ENCODE assay signal across 12 cellular contexts in genomic region chr5:143248822-143249579, GRCh38.
A peak's percentile ranks its signal among the peaks of the same experiment; 100 is the strongest.
DNase-seq lines count a peak whose midpoint lies in the region; ATAC-seq and TF ChIP-seq lines count a peak whose summit lies in the region.
"Had no signal": no experiment of that assay in that cellular context is flagged by ENCODE, and none has a peak within 500 bp of the region (broad histone marks: within the 10 kb centered on the region; RNA-seq: fewer than 3 reads in every experiment).

No MANE protein-coding gene starts in this region.

- peak overlapping the region; percentile 65 for H2AFZ ChIP-seq in mesenchymal stem cell (ENCODE audit: low read depth, low read length)

- no peak overlapping the region for H3K23ac ChIP-seq in mesenchymal stem cell (ENCODE audit: low read length in 2 of 2)

- H3K9me3 ChIP-seq in mesenchymal stem cell (ENCODE audit: control insufficient read depth, low read length), result no peaks in the 10 kb centered on the region

- peak overlapping the region; percentile 80 to 87 for H2BK12ac ChIP-seq in mesenchymal stem cell (ENCODE audit: low read length in 2 of 2)

- H3K27ac Mint-ChIP-seq in nephron progenitor cell, result no peak overlapping the region
- H3K27ac Mint-ChIP-seq: activated CD4-positive, alpha-beta memory T cell treated with anti-CD3 and anti-CD28 coated beads, Interleukin-2, amount 10 ng/mL, durations not matched to agents 7 days and 5 days had no signal

- no peak for ATAC-seq in GM18517 (IDR thresholded peaks at IDR 0.05; ENCODE audit: unreplicated experiment)

- H3K14ac ChIP-seq in mesenchymal stem cell (ENCODE audit: low read length in 2 of 2), result peak overlapping the region in 1 of 2 experiments; percentile 4

- TF ChIP-seq CTCF in NB4 (IDR thresholded peaks at IDR 0.05; ENCODE audit: low read depth, low read length) (no peak), nephron progenitor cell (IDR thresholded peaks at IDR 0.05) (no peak)

- H3K4me1 ChIP-seq in mesenchymal stem cell (ENCODE audit: control insufficient read depth, insufficient read depth, low read depth, low read length), result peaks cover 12% of the 10 kb centered on the region

- H3K9me3 Mint-ChIP-seq in nephron progenitor cell, result peaks cover 15% of the 10 kb centered on the region

- no peak overlapping the region for H3K4me2 ChIP-seq in mesenchymal stem cell (ENCODE audit: low read length, poor library complexity, severe bottlenecking)

- H2AK5ac ChIP-seq in mesenchymal stem cell (ENCODE audit: low read length, severe bottlenecking), result peak overlapping the region; percentile 75

- H3K36me3 Mint-ChIP-seq in nephron progenitor cell (ENCODE audit: low read depth), result no peaks in the 10 kb centered on the region

- no peak for TF ChIP-seq POLR2A in NB4 (IDR thresholded peaks at IDR 0.05; ENCODE audit: extremely low read depth, insufficient read length)

- DNase-seq in AG20443 (ENCODE audit: low spot score) (peak; percentile 75), NB4 (ENCODE audit: low read depth) (peak; percentile 27), dermis blood vessel endothelial cell (peak; percentile 26), mesenchymal stem cell (peak; percentile 77), HuH-7 (ENCODE audit: low spot score) (no peak), nephron progenitor cell (no peak)
- no peak for DNase-seq in activated T-cell treated with anti-CD3 and anti-CD28 coated beads, Interleukin-2, amount 50 U/mL, for 1 hour
- DNase-seq: activated CD4-positive, alpha-beta memory T cell treated with anti-CD3 and anti-CD28 coated beads, Interleukin-2, amount 10 ng/mL, durations not matched to agents 7 days and 5 days; NCI-H187; occipital lobe had no signal

- no peaks in the 10 kb centered on the region for H3K79me1 ChIP-seq in mesenchymal stem cell (replicated peaks; ENCODE audit: low read length, poor library complexity, severe bottlenecking)

- no peak overlapping the region for H2BK15ac ChIP-seq in mesenchymal stem cell (ENCODE audit: low read depth, poor library complexity, severe bottlenecking)

- H3K36me3 ChIP-seq in mesenchymal stem cell (ENCODE audit: control insufficient read depth in 1 of 2, insufficient read depth in 2 of 2, low read depth in 1 of 2, low read length in 2 of 2), result no peaks in the 10 kb centered on the region
- H3K36me3 ChIP-seq: cardiac muscle cell had no signal

- peak overlapping the region; percentile 70 for H4K8ac ChIP-seq in mesenchymal stem cell (ENCODE audit: low read length)

- H3K18ac ChIP-seq in mesenchymal stem cell (ENCODE audit: low read depth in 1 of 2, low read length in 2 of 2), result peak overlapping the region; percentile 8 to 93

- H3K4me3 ChIP-seq in NB4 (ENCODE audit: low read depth, low read length) (no peak overlapping the region), mesenchymal stem cell (ENCODE audit: insufficient read depth in 1 of 2, low read depth in 1 of 2, low read length in 2 of 2) (no peak overlapping the region)
- H3K4me3 ChIP-seq: cardiac muscle cell had no signal

- peaks cover 9% of the 10 kb centered on the region for H3K27me3 Mint-ChIP-seq in nephron progenitor cell (ENCODE audit: low read depth, poor library complexity)

- H2BK120ac ChIP-seq in mesenchymal stem cell (ENCODE audit: low read depth, low read length), result no peak overlapping the region

- peak overlapping the region; percentile 92 for H4K91ac ChIP-seq in mesenchymal stem cell (ENCODE audit: low read length)

- peak overlapping the region; percentile 21 for H3K27ac ChIP-seq in mesenchymal stem cell (ENCODE audit: low read length, poor library complexity, severe bottlenecking)
- H3K27ac ChIP-seq: cardiac muscle cell had no signal

- 88% methylated on average over 3 of the region's 3 CpGs for WGBS in mesenchymal stem cell

- peaks cover 14% of the 10 kb centered on the region for H3K4me1 Mint-ChIP-seq in nephron progenitor cell
- H3K4me1 Mint-ChIP-seq: activated CD4-positive, alpha-beta memory T cell treated with anti-CD3 and anti-CD28 coated beads, Interleukin-2, amount 10 ng/mL, durations not matched to agents 7 days and 5 days had no signal

- no peaks in the 10 kb centered on the region for H3K27me3 ChIP-seq in mesenchymal stem cell (ENCODE audit: control insufficient read depth in 1 of 2, insufficient read depth in 1 of 2, low read length in 2 of 2)
- H3K27me3 ChIP-seq: cardiac muscle cell had no signal

- H3K4ac ChIP-seq in mesenchymal stem cell (ENCODE audit: low read depth in 1 of 2, low read length in 2 of 2), result peak overlapping the region; percentile 40 to 86

- H3K4me3 Mint-ChIP-seq in nephron progenitor cell, result no peak overlapping the region
- H3K4me3 Mint-ChIP-seq: activated CD4-positive, alpha-beta memory T cell treated with anti-CD3 and anti-CD28 coated beads, Interleukin-2, amount 10 ng/mL, durations not matched to agents 7 days and 5 days had no signal

- no peak overlapping the region for H2BK5ac ChIP-seq in mesenchymal stem cell (ENCODE audit: low read depth, low read length, poor library complexity, severe bottlenecking)

- peak overlapping the region; percentile 20 for H3K9ac ChIP-seq in mesenchymal stem cell (ENCODE audit: low read length)

Comparison
In these comparisons a context has a peak if more than half of its experiments do, and no peak if none do; other contexts are left out.
1. DNase-seq: peak in AG20443 (single experiment), NB4 (single experiment), dermis blood vessel endothelial cell (single experiment) and mesenchymal stem cell (single experiment); none in HuH-7 (single experiment), activated T-cell treated with anti-CD3 and anti-CD28 coated beads, Interleukin-2, amount 50 U/mL, for 1 hour (single experiment) and nephron progenitor cell (single experiment).